In genomic region chr3:194397757-194398312, GRCh38 we compare ENCODE assay signal across 11 cellular contexts. TPM values are rescaled to one million over a fixed set of nuclear protein-coding genes. Genes with fewer than 3 reads are reported as not detected.
DNase-seq lines count a peak whose midpoint lies in the region; ATAC-seq and TF ChIP-seq lines count a peak whose summit lies in the region.
"Had no signal": no experiment of that assay in that cellular context is flagged by ENCODE, and none has a peak within 500 bp of the region (broad histone marks: within the 10 kb centered on the region; RNA-seq: fewer than 3 reads in every experiment).

No MANE protein-coding gene starts in this region.

- H3K4me3 ChIP-seq in epithelial cell of esophagus (ENCODE audit: low read length) (no peak overlapping the region), gastrocnemius medialis (peak overlapping the region in 3 of 4 donors; percentile 12 to 21 (median 16))

- no peaks in the 10 kb centered on the region for H3K9me3 ChIP-seq in gastrocnemius medialis

- H3K27me3 Mint-ChIP-seq in activated CD8-positive, alpha-beta memory T cell treated with anti-CD3 and anti-CD28 coated beads, Interleukin-2, amount 10 ng/mL, durations not matched to agents 7 days and 5 days, result peaks cover 50% of the 10 kb centered on the region

- no peak for TF ChIP-seq POLR2A in gastrocnemius medialis (IDR thresholded peaks at IDR 0.05)

- intact Hi-C loops in gastrocnemius medialis (cut with DNase I; ENCODE audit: low total_unique reads), result no loop called here

- CTCF ChIA-PET in activated CD8-positive, alpha-beta memory T cell treated with anti-CD3 and anti-CD28 coated beads, Interleukin-2, amount 10 ng/mL, durations not matched to agents 7 days and 5 days (lab: Charles Lee), result interaction anchor here (1.0 to 4.4 kb wide), 12 partner anchors 8 to 617 kb away, joined by 3 to 26 read pairs (median 4); partner anchors contain the start of gene LSG1

- no peaks in the 10 kb centered on the region for H3K36me3 ChIP-seq in gastrocnemius medialis

- H3K36me3 Mint-ChIP-seq in activated CD8-positive, alpha-beta memory T cell treated with anti-CD3 and anti-CD28 coated beads, Interleukin-2, amount 10 ng/mL, durations not matched to agents 7 days and 5 days, result no peaks in the 10 kb centered on the region

- TF ChIP-seq CTCF in epithelial cell of esophagus (IDR thresholded peaks at IDR 0.05; ENCODE audit: insufficient read depth, low read depth, low read length, missing control alignments), result no peak
- no peak for TF ChIP-seq CTCF in gastrocnemius medialis (IDR thresholded peaks at IDR 0.05 in 4 of 5, conservative IDR thresholded peaks at IDR 0.05 in 1 of 5)

- H3K27ac ChIP-seq in gastrocnemius medialis, result no peak overlapping the region

- H3K27ac Mint-ChIP-seq in activated CD8-positive, alpha-beta memory T cell treated with anti-CD3 and anti-CD28 coated beads, Interleukin-2, amount 10 ng/mL, durations not matched to agents 7 days and 5 days, result peak overlapping the region; percentile 46

- H3K4me1 Mint-ChIP-seq in activated CD8-positive, alpha-beta memory T cell treated with anti-CD3 and anti-CD28 coated beads, Interleukin-2, amount 10 ng/mL, durations not matched to agents 7 days and 5 days, result peaks cover 51% of the 10 kb centered on the region

- H3K4me1 ChIP-seq in gastrocnemius medialis, result peaks cover 4 to 5% of the 10 kb centered on the region in 2 donors

- peaks cover 28 to 29% (median 28%) of the 10 kb centered on the region in 3 donors for H3K27me3 ChIP-seq in gastrocnemius medialis

- ATAC-seq in GM18907 (IDR thresholded peaks at IDR 0.05; ENCODE audit: unreplicated experiment) (peak; percentile 24), gastrocnemius medialis (no peak), HG02884 (IDR thresholded peaks at IDR 0.05; ENCODE audit: unreplicated experiment) (no peak), GM19023 (IDR thresholded peaks at IDR 0.05; ENCODE audit: unreplicated experiment) (no peak)
- peak; percentile 71 for ATAC-seq in activated CD8-positive, alpha-beta memory T cell treated with anti-CD3 and anti-CD28 coated beads, Interleukin-2, amount 10 ng/mL, durations not matched to agents 7 days and 5 days

- in situ Hi-C loops in gastrocnemius medialis (cut with MboI; ENCODE audit: low sequenced_read_pairs in 4 of 4), result no loop called here

- DNase-seq in activated CD8-positive, alpha-beta memory T cell treated with anti-CD3 and anti-CD28 coated beads, Interleukin-2, amount 10 ng/mL, durations not matched to agents 7 days and 5 days, result peak; percentile 71
- DNase-seq in epithelial cell of esophagus (ENCODE audit: low read depth) (peak; percentile 8), gastrocnemius medialis (no peak), NCI-H128 (lab: John Stamatoyannopoulos, UW; ENCODE audit: unreplicated experiment) (no peak), D341Med (ENCODE audit: low spot score) (no peak)
- DNase-seq: NCI-H1048 had no signal

- H3K9me3 Mint-ChIP-seq in activated CD8-positive, alpha-beta memory T cell treated with anti-CD3 and anti-CD28 coated beads, Interleukin-2, amount 10 ng/mL, durations not matched to agents 7 days and 5 days (ENCODE audit: low read depth), result no peaks in the 10 kb centered on the region

- H3K4me3 Mint-ChIP-seq in activated CD8-positive, alpha-beta memory T cell treated with anti-CD3 and anti-CD28 coated beads, Interleukin-2, amount 10 ng/mL, durations not matched to agents 7 days and 5 days, result peak overlapping the region; percentile 69

RNA-seq across cellular contexts. Expression of gene GP5, which starts 1.2 kb away (rescaled TPM):
- under 1 TPM; 0.28 to 0.53 TPM for total RNA-seq in activated CD8-positive, alpha-beta memory T cell treated with anti-CD3 and anti-CD28 coated beads, Interleukin-2, amount 10 ng/mL, durations not matched to agents 7 days and 5 days
- under 1 TPM in 1 of 4 donors, not detected in 3; 0.10 TPM for total RNA-seq in gastrocnemius medialis

RNA-seq across cellular contexts. Expression of gene LRRC15, which starts 28.3 kb away (rescaled TPM):
- total RNA-seq in activated CD8-positive, alpha-beta memory T cell treated with anti-CD3 and anti-CD28 coated beads, Interleukin-2, amount 10 ng/mL, durations not matched to agents 7 days and 5 days, result not detected
- under 1 TPM in 1 of 4 donors, not detected in 3; 0.05 TPM for total RNA-seq in gastrocnemius medialis
- total RNA-seq: activated CD8-positive, alpha-beta memory T cell treated with anti-CD3 and anti-CD28 coated beads for 36 hours; temporal lobe had no signal

RNA-seq across cellular contexts. Expression of gene CPN2, which starts 46.7 kb away (rescaled TPM):
- total RNA-seq in activated CD8-positive, alpha-beta memory T cell treated with anti-CD3 and anti-CD28 coated beads, Interleukin-2, amount 10 ng/mL, durations not matched to agents 7 days and 5 days, result not detected
- 1 to 10 TPM in 1 of 4 donors, under 1 TPM in 1, not detected in 2; 0.46 to 1.1 TPM for total RNA-seq in gastrocnemius medialis
- total RNA-seq: activated CD8-positive, alpha-beta memory T cell treated with anti-CD3 and anti-CD28 coated beads for 36 hours; temporal lobe had no signal

Comparison
In these comparisons a context has a peak if more than half of its experiments do, and no peak if none do; other contexts are left out.
1. ATAC-seq: peak in GM18907 (single experiment) and activated CD8-positive, alpha-beta memory T cell treated with anti-CD3 and anti-CD28 coated beads, Interleukin-2, amount 10 ng/mL, durations not matched to agents 7 days and 5 days (single experiment); none in gastrocnemius medialis (0 of 2), HG02884 (single experiment) and GM19023 (single experiment).
2. DNase-seq: peak in activated CD8-positive, alpha-beta memory T cell treated with anti-CD3 and anti-CD28 coated beads, Interleukin-2, amount 10 ng/mL, durations not matched to agents 7 days and 5 days (single experiment) and epithelial cell of esophagus (single experiment); none in gastrocnemius medialis (0 of 2), NCI-H128 (single experiment) and D341Med (single experiment).